17 cellular contexts compared by ENCODE assay signal in genomic region chrX:71667328-71668247, GRCh38.
"Had no signal": no experiment of that assay in that cellular context is flagged by ENCODE, and none has a peak within 500 bp of the region (broad histone marks: within the 10 kb centered on the region; RNA-seq: fewer than 3 reads in every experiment).

Gene LOC101059915, plus strand, starts transcription at chrX:71667546.

- H3K36me3 Mint-ChIP-seq: activated CD4-positive, alpha-beta memory T cell treated with anti-CD3 and anti-CD28 coated beads for 36 hours; activated naive CD4-positive, alpha-beta T cell treated with anti-CD3 and anti-CD28 coated beads, Interleukin-2, amount 50 U/mL, for 72 hours; memory B cell; stimulated activated memory B cell treated with anti-CD40 and anti-IgM and Interleukin-4, amounts not matched to agents 10 μg/mL and 1 μg/mL and 100 μg/mL, for 72 hours had no signal

- H3K36me3 ChIP-seq: esophagus muscularis mucosa, left ventricle myocardium inferior, tibial artery, vagina had no signal

- H3K27me3 Mint-ChIP-seq: activated CD4-positive, alpha-beta memory T cell treated with anti-CD3 and anti-CD28 coated beads for 36 hours had no signal

- H3K27ac Mint-ChIP-seq: activated CD4-positive, alpha-beta memory T cell treated with anti-CD3 and anti-CD28 coated beads for 36 hours; activated naive CD4-positive, alpha-beta T cell treated with anti-CD3 and anti-CD28 coated beads, Interleukin-2, amount 50 U/mL, for 72 hours; memory B cell; nephron; stimulated activated memory B cell treated with anti-CD40 and anti-IgM and Interleukin-4, amounts not matched to agents 10 μg/mL and 1 μg/mL and 100 μg/mL, for 72 hours had no signal

- H3K4me3 Mint-ChIP-seq: activated CD4-positive, alpha-beta memory T cell treated with anti-CD3 and anti-CD28 coated beads for 36 hours; memory B cell; nephron; stimulated activated memory B cell treated with anti-CD40 and anti-IgM and Interleukin-4, amounts not matched to agents 10 μg/mL and 1 μg/mL and 100 μg/mL, for 72 hours had no signal

- H3K4me3 ChIP-seq: esophagus muscularis mucosa, hepatocyte, left ventricle myocardium inferior, tibial artery, vagina had no signal

- H3K4me1 Mint-ChIP-seq: nephron had no signal

- DNase-seq: activated CD4-positive, alpha-beta memory T cell treated with anti-CD3 and anti-CD28 coated beads for 36 hours; activated CD4-positive, CD25-positive, alpha-beta regulatory T cell treated with anti-CD3 and anti-CD28 coated beads, Interleukin-2, amount 50 U/mL, for 72 hours; activated CD8-positive, alpha-beta memory T cell treated with anti-CD3 and anti-CD28 coated beads, Interleukin-2, amount 50 U/mL, for 4 hours; activated T-cell treated with anti-CD3 and anti-CD28 coated beads, Interleukin-2, amount 50 U/mL, for 48 hours; caudate nucleus; left ventricle myocardium inferior; nucleus accumbens; posterior cingulate gyrus; stimulated activated CD4-positive, alpha-beta T cell treated with anti-CD3 and anti-CD28 coated beads, Interleukin-2, amount 100 ng/mL, for 48 hours had no signal

- ATAC-seq: activated naive CD4-positive, alpha-beta T cell treated with anti-CD3 and anti-CD28 coated beads, Interleukin-2, amount 50 U/mL, for 72 hours; stimulated activated memory B cell treated with anti-CD40 and anti-IgM and Interleukin-4, amounts not matched to agents 10 μg/mL and 1 μg/mL and 100 μg/mL, for 72 hours had no signal

- H3K4me2 ChIP-seq: hepatocyte had no signal

- H3K27me3 ChIP-seq: esophagus muscularis mucosa, hepatocyte, tibial artery, vagina had no signal

- H3K27ac ChIP-seq: esophagus muscularis mucosa, hepatocyte, left ventricle myocardium inferior, tibial artery, vagina had no signal

- H2AFZ ChIP-seq: hepatocyte had no signal

- H3K9me3 ChIP-seq: esophagus muscularis mucosa, left ventricle myocardium inferior, tibial artery, vagina had no signal

- H3K9me3 Mint-ChIP-seq: activated CD4-positive, alpha-beta memory T cell treated with anti-CD3 and anti-CD28 coated beads for 36 hours; activated naive CD4-positive, alpha-beta T cell treated with anti-CD3 and anti-CD28 coated beads, Interleukin-2, amount 50 U/mL, for 72 hours; memory B cell; stimulated activated memory B cell treated with anti-CD40 and anti-IgM and Interleukin-4, amounts not matched to agents 10 μg/mL and 1 μg/mL and 100 μg/mL, for 72 hours had no signal

- H3K4me1 ChIP-seq: esophagus muscularis mucosa, left ventricle myocardium inferior, tibial artery, vagina had no signal
